In genomic region chr17:66191607-66192377, GRCh38 we compare ENCODE assay signal across 8 cellular contexts. TPM values are rescaled to one million over a fixed set of nuclear protein-coding genes. Genes with fewer than 3 reads are reported as not detected.
A peak's percentile ranks its signal among the peaks of the same experiment; 100 is the strongest.
DNase-seq lines count a peak whose midpoint lies in the region; ATAC-seq and TF ChIP-seq lines count a peak whose summit lies in the region.

CEP112 (minus strand) TSS chr17:66192133.

- DNase-seq in AG09319 (ENCODE audit: extremely low read depth, low read depth): peak; percentile 16
- peak in 55 of 76 experiments; percentile 3 to 60 (median 31) for DNase-seq in HUDEP-2 (lab: John Stamatoyannopoulos, UW; ENCODE audit: unreplicated experiment in 76 of 76)
- peak; percentile 87 for DNase-seq in activated T-cell treated with anti-CD3 and anti-CD28 coated beads, Interleukin-2, amount 50 U/mL, for 24 hours
- no peak for DNase-seq in esophagus muscularis mucosa (ENCODE audit: extremely low spot score)
- DNase-seq in stimulated activated CD8-positive, alpha-beta memory T cell treated with anti-CD3 and anti-CD28 coated beads, Interleukin-4, amount 100 ng/mL, for 48 hours: peak; percentile 93

- H3K9me2 ChIP-seq in OCI-LY1 (ENCODE audit: low read depth, low read length): no peaks in the 10 kb centered on the region

- H3K4me1 ChIP-seq in OCI-LY1 (ENCODE audit: insufficient read depth, low read length, severe bottlenecking) (peaks cover 35% of the 10 kb centered on the region), esophagus muscularis mucosa (peaks cover 16 to 35% (median 24%) of the 10 kb centered on the region in 4 donors), muscle layer of colon (ENCODE audit: insufficient read depth, low read length) (peaks cover 11% of the 10 kb centered on the region)

- H3K9me3 ChIP-seq in OCI-LY1 (ENCODE audit: low read length) (no peaks in the 10 kb centered on the region), esophagus muscularis mucosa (no peaks in the 10 kb centered on the region), muscle layer of colon (ENCODE audit: low read length) (no peaks in the 10 kb centered on the region)

- intact Hi-C loops in esophagus muscularis mucosa (cut with DNase I): no loop called here

- H3K27ac ChIP-seq in OCI-LY1 (ENCODE audit: low read depth, low read length, poor library complexity, severe bottlenecking) (peak within 1 kb of the TSS; percentile 58), esophagus muscularis mucosa (replicated peaks in 1 of 4) (peak within 1 kb of the TSS; percentile 75 to 82 (median 78)), muscle layer of colon (ENCODE audit: low read depth, low read length) (peak within 1 kb of the TSS; percentile 85)

- H3K9me3 Mint-ChIP-seq in activated T-cell treated with anti-CD3 and anti-CD28 coated beads, Interleukin-2, amount 50 U/mL, for 24 hours: no peaks in the 10 kb centered on the region

- H3K9ac ChIP-seq in OCI-LY1 (ENCODE audit: low read length) (peak within 1 kb of the TSS; percentile 68), muscle layer of colon (ENCODE audit: low read length) (peak within 1 kb of the TSS; percentile 58)

- no peaks in the 10 kb centered on the region for H3K27me3 ChIP-seq in OCI-LY1 (ENCODE audit: insufficient read depth, low read length)
- H3K27me3 ChIP-seq in esophagus muscularis mucosa: peaks cover 0 to 6% (median 0%) of the 10 kb centered on the region in 4 donors
- H3K27me3 ChIP-seq in muscle layer of colon (ENCODE audit: control insufficient read depth in 1 of 2, insufficient read depth in 2 of 2, low read length in 2 of 2): no peaks in the 10 kb centered on the region

- TF ChIP-seq CTCF in AG09319 (IDR thresholded peaks at IDR 0.05; ENCODE audit: low read depth, low read length) (no peak), OCI-LY1 (IDR thresholded peaks at IDR 0.05; ENCODE audit: low read length) (no peak), esophagus muscularis mucosa (IDR thresholded peaks at IDR 0.05) (no peak)

- H3K36me3 Mint-ChIP-seq in activated T-cell treated with anti-CD3 and anti-CD28 coated beads, Interleukin-2, amount 50 U/mL, for 24 hours (ENCODE audit: low read depth): no peaks in the 10 kb centered on the region

- H3F3A ChIP-seq in OCI-LY1 (ENCODE audit: insufficient read depth, low read length): no peaks in the 10 kb centered on the region; the same call in 1 of the 2 replicates

- TF ChIP-seq POLR2A in esophagus muscularis mucosa (IDR thresholded peaks at IDR 0.05; ENCODE audit: low read depth): no peak

- H4K20me1 ChIP-seq in OCI-LY1 (ENCODE audit: insufficient read depth, low read length): no peaks in the 10 kb centered on the region

- H3K79me2 ChIP-seq in OCI-LY1 (ENCODE audit: insufficient read depth, low read length): no peaks in the 10 kb centered on the region

- H3K4me1 Mint-ChIP-seq in activated T-cell treated with anti-CD3 and anti-CD28 coated beads, Interleukin-2, amount 50 U/mL, for 24 hours (ENCODE audit: low read depth): peaks cover 17% of the 10 kb centered on the region

- under 1% methylated on average over 23 of the region's 81 CpGs for WGBS in esophagus muscularis mucosa

- peak within 1 kb of the TSS; percentile 83 for H3K4me2 ChIP-seq in OCI-LY1 (ENCODE audit: low read length)

- H3K4me3 ChIP-seq in OCI-LY1 (ENCODE audit: low read depth, low read length, poor library complexity, severe bottlenecking): peak within 1 kb of the TSS; percentile 70
- peak within 1 kb of the TSS; percentile 69 to 90 (median 74) for H3K4me3 ChIP-seq in esophagus muscularis mucosa
- H3K4me3 ChIP-seq in muscle layer of colon (ENCODE audit: low read depth in 1 of 2, low read length in 2 of 2): peak within 1 kb of the TSS; percentile 63 to 85

- no peaks in the 10 kb centered on the region for H3K27me3 Mint-ChIP-seq in activated T-cell treated with anti-CD3 and anti-CD28 coated beads, Interleukin-2, amount 50 U/mL, for 24 hours

- TF ChIP-seq EP300 in esophagus muscularis mucosa (IDR thresholded peaks at IDR 0.05): no peak

- peak; percentile 64 for ATAC-seq in GM19438 (IDR thresholded peaks at IDR 0.05; ENCODE audit: low read depth, unreplicated experiment)

- peak within 1 kb of the TSS; percentile 88 for H3K27ac Mint-ChIP-seq in activated T-cell treated with anti-CD3 and anti-CD28 coated beads, Interleukin-2, amount 50 U/mL, for 24 hours

- peak within 1 kb of the TSS; percentile 85 for H3K4me3 Mint-ChIP-seq in activated T-cell treated with anti-CD3 and anti-CD28 coated beads, Interleukin-2, amount 50 U/mL, for 24 hours

- H2AFZ ChIP-seq in OCI-LY1 (ENCODE audit: low read length): peak within 1 kb of the TSS; percentile 55

- H3K36me3 ChIP-seq in OCI-LY1 (ENCODE audit: insufficient read depth, low read length) (no peaks in the 10 kb centered on the region), esophagus muscularis mucosa (no peaks in the 10 kb centered on the region), muscle layer of colon (ENCODE audit: insufficient read depth, low read length) (no peaks in the 10 kb centered on the region)

RNA-seq across cellular contexts. Expression of gene CEP112, which starts in this region (rescaled TPM):
- total RNA-seq in esophagus muscularis mucosa: 10 to 100 TPM; 17.0 to 24.7 (median 23.2) TPM
